In the genomic region with DNA sequence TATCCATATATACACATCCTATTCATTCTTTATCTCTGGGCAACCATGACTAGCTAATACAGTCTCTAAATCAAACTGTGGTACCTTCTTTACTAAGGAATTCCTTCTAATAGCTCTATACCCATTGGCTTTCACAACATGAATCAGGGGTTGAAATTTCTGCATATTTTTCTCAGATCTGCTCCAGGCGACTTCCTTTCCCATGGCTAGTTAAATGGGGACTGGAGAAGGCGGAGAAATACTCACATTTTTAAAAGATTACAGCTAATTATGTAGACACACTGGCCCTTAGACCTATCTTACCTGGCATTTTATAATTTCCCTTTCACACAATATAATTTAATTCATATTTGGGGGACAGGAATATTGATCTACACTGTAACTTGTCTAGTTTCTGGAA, we compare ENCODE assay signal across 22 cellular contexts. TPM values are rescaled to one million over a fixed set of nuclear protein-coding genes. Genes with fewer than 3 reads are reported as not detected.
DNase-seq lines count a peak whose midpoint lies in the region; ATAC-seq and TF ChIP-seq lines count a peak whose summit lies in the region.
"Had no signal": no experiment of that assay in that cellular context is flagged by ENCODE, and none has a peak within 500 bp of the region (broad histone marks: within the 10 kb centered on the region; RNA-seq: fewer than 3 reads in every experiment).

No MANE protein-coding gene starts in this region.

- no peak for ATAC-seq in CD4-positive, CD25-positive, alpha-beta regulatory T cell (ENCODE audit: low read depth in 2 of 2)
- ATAC-seq in GM19452 (IDR thresholded peaks at IDR 0.05; ENCODE audit: unreplicated experiment) = no peak

- H3K79me2 ChIP-seq in SU-DHL-6 (ENCODE audit: insufficient read depth, low read length) = peaks cover 36% of the 10 kb centered on the region

- peaks cover 15% of the 10 kb centered on the region for H3K36me3 Mint-ChIP-seq in activated CD4-positive, alpha-beta memory T cell treated with anti-CD3 and anti-CD28 coated beads, Interleukin-2, amount 10 ng/mL, durations not matched to agents 7 days and 5 days (ENCODE audit: low read depth)
- H3K36me3 Mint-ChIP-seq in activated CD4-positive, alpha-beta memory T cell treated with anti-CD3 and anti-CD28 coated beads for 36 hours = peaks cover 1% of the 10 kb centered on the region
- H3K36me3 Mint-ChIP-seq in CD4-positive, CD25-positive, alpha-beta regulatory T cell = no peaks in the 10 kb centered on the region
- H3K36me3 Mint-ChIP-seq in nephron (ENCODE audit: low read depth) = no peaks in the 10 kb centered on the region
- no peaks in the 10 kb centered on the region for H3K36me3 Mint-ChIP-seq in glutamatergic neuron (ENCODE audit: unreplicated experiment)
- H3K36me3 Mint-ChIP-seq: memory B cell had no signal

- H3K4me1 Mint-ChIP-seq in activated CD4-positive, alpha-beta memory T cell treated with anti-CD3 and anti-CD28 coated beads, Interleukin-2, amount 10 ng/mL, durations not matched to agents 7 days and 5 days = peaks cover 26% of the 10 kb centered on the region
- H3K4me1 Mint-ChIP-seq in activated CD4-positive, alpha-beta memory T cell treated with anti-CD3 and anti-CD28 coated beads for 36 hours (ENCODE audit: low read depth) = peaks cover 17% of the 10 kb centered on the region
- H3K4me1 Mint-ChIP-seq in CD4-positive, CD25-positive, alpha-beta regulatory T cell = peaks cover 7 to 28% (median 17%) of the 10 kb centered on the region in 4 donors
- H3K4me1 Mint-ChIP-seq in nephron (peaks cover 26% of the 10 kb centered on the region), glutamatergic neuron (ENCODE audit: low read depth, unreplicated experiment) (no peaks in the 10 kb centered on the region)

- H3K36me3 ChIP-seq in CD4-positive, CD25-positive, alpha-beta regulatory T cell (ENCODE audit: control insufficient read depth, insufficient read depth, low read length) = no peaks in the 10 kb centered on the region
- peaks cover 16% of the 10 kb centered on the region for H3K36me3 ChIP-seq in SU-DHL-6 (ENCODE audit: low read length)
- H3K36me3 ChIP-seq: gastroesophageal sphincter, transverse colon had no signal

- no peak overlapping the region for H3K27ac ChIP-seq in CD4-positive, CD25-positive, alpha-beta regulatory T cell (ENCODE audit: insufficient read depth, low read length, poor library complexity, severe bottlenecking)
- H3K27ac ChIP-seq in SU-DHL-6 (ENCODE audit: low read depth, low read length) = no peak overlapping the region
- H3K27ac ChIP-seq: KMS-11 had no signal

- no peaks in the 10 kb centered on the region for H3K9me3 ChIP-seq in CD4-positive, CD25-positive, alpha-beta regulatory T cell (ENCODE audit: control insufficient read depth in 2 of 2, low read length in 2 of 2)
- no peaks in the 10 kb centered on the region for H3K9me3 ChIP-seq in SU-DHL-6 (ENCODE audit: insufficient read depth, low read length)
- H3K9me3 ChIP-seq: gastroesophageal sphincter, SJSA1, transverse colon had no signal

- H3K9me3 Mint-ChIP-seq in activated CD4-positive, alpha-beta memory T cell treated with anti-CD3 and anti-CD28 coated beads, Interleukin-2, amount 10 ng/mL, durations not matched to agents 7 days and 5 days = no peaks in the 10 kb centered on the region
- H3K9me3 Mint-ChIP-seq in activated CD4-positive, alpha-beta memory T cell treated with anti-CD3 and anti-CD28 coated beads for 36 hours = no peaks in the 10 kb centered on the region
- H3K9me3 Mint-ChIP-seq in CD4-positive, CD25-positive, alpha-beta regulatory T cell = no peaks in the 10 kb centered on the region
- peaks cover 2% of the 10 kb centered on the region for H3K9me3 Mint-ChIP-seq in nephron
- H3K9me3 Mint-ChIP-seq in glutamatergic neuron (ENCODE audit: unreplicated experiment) = peaks cover 6% of the 10 kb centered on the region
- H3K9me3 Mint-ChIP-seq: memory B cell had no signal

- peaks cover 18% of the 10 kb centered on the region for H3K4me1 ChIP-seq in CD4-positive, CD25-positive, alpha-beta regulatory T cell (ENCODE audit: control insufficient read depth, insufficient read depth, low read length, poor library complexity, severe bottlenecking)

- no peak overlapping the region for H3K9ac ChIP-seq in SU-DHL-6 (ENCODE audit: low read length)
- H3K9ac ChIP-seq: KMS-11 had no signal

- POLR2A ChIA-PET in activated CD4-positive, alpha-beta memory T cell treated with anti-CD3 and anti-CD28 coated beads, Interleukin-2, amount 10 ng/mL, durations not matched to agents 7 days and 5 days (lab: Charles Lee) = interaction anchor here (1.0 to 3.7 kb wide), 5 partner anchors 14 to 92 kb away, joined by 3 to 34 read pairs (median 7); partner anchors contain the start of genes CNIH1 and GMFB
- POLR2A ChIA-PET in activated CD4-positive, alpha-beta memory T cell treated with anti-CD3 and anti-CD28 coated beads for 36 hours (lab: Charles Lee) = interaction anchor here (1.9 kb wide), 1 partner anchor 381 kb away, joined by 4 read pairs; no protein-coding TSS in a partner anchor

- H2AFZ ChIP-seq in SU-DHL-6 (ENCODE audit: low read depth, low read length, severe bottlenecking) = no peak overlapping the region

- H3K27ac Mint-ChIP-seq in activated CD4-positive, alpha-beta memory T cell treated with anti-CD3 and anti-CD28 coated beads, Interleukin-2, amount 10 ng/mL, durations not matched to agents 7 days and 5 days = no peak overlapping the region
- no peak overlapping the region for H3K27ac Mint-ChIP-seq in activated CD4-positive, alpha-beta memory T cell treated with anti-CD3 and anti-CD28 coated beads for 36 hours
- H3K27ac Mint-ChIP-seq in CD4-positive, CD25-positive, alpha-beta regulatory T cell = peak overlapping the region in 2 of 3 donors; percentile 2 to 70
- H3K27ac Mint-ChIP-seq in nephron (no peak overlapping the region), glutamatergic neuron (ENCODE audit: unreplicated experiment) (no peak overlapping the region)

- DNase-seq in activated CD4-positive, alpha-beta memory T cell treated with anti-CD3 and anti-CD28 coated beads, Interleukin-2, amount 10 ng/mL, durations not matched to agents 7 days and 5 days = no peak
- DNase-seq in activated CD4-positive, alpha-beta memory T cell treated with anti-CD3 and anti-CD28 coated beads for 36 hours = no peak
- no peak for DNase-seq in CD4-positive, CD25-positive, alpha-beta regulatory T cell
- DNase-seq in NCI-H226 = no peak
- DNase-seq in glutamatergic neuron = no peak
- DNase-seq: ACHN; activated CD4-positive, alpha-beta T cell treated with anti-CD3 and anti-CD28 coated beads for 48 hours; activated CD8-positive, alpha-beta memory T cell treated with anti-CD3 and anti-CD28 coated beads, Interleukin-2, amount 10 ng/mL, durations not matched to agents 7 days and 5 days; cerebellar nuclear complex; dorsolateral prefrontal cortex; hypothalamus; NCI-H1436; NCI-H2081 treated with DMSO at 0.1 percent for 48 hours; NCI-H345; transverse colon had no signal

- no peaks in the 10 kb centered on the region for H4K20me1 ChIP-seq in SU-DHL-6 (ENCODE audit: low read depth, low read length)

- TF ChIP-seq CTCF in SU-DHL-6 (IDR thresholded peaks at IDR 0.05; ENCODE audit: insufficient read depth, low read length, poor library complexity, severe bottlenecking) (no peak), nephron (IDR thresholded peaks at IDR 0.05; ENCODE audit: unreplicated experiment in 3 of 3) (no peak), glutamatergic neuron (IDR thresholded peaks at IDR 0.05; ENCODE audit: partially characterized antibody, unreplicated experiment) (no peak)

- peaks cover 10% of the 10 kb centered on the region; the same call in 1 of the 2 replicates for H3F3A ChIP-seq in SU-DHL-6 (ENCODE audit: insufficient read depth)

- CTCF ChIA-PET in activated CD4-positive, alpha-beta memory T cell treated with anti-CD3 and anti-CD28 coated beads, Interleukin-2, amount 10 ng/mL, durations not matched to agents 7 days and 5 days (lab: Charles Lee) = interaction anchor here (0.7 to 3.4 kb wide), 7 partner anchors 14 to 1352 kb away, joined by 3 to 24 read pairs (median 4); partner anchors contain the start of gene CGRRF1
- CTCF ChIA-PET in activated CD4-positive, alpha-beta memory T cell treated with anti-CD3 and anti-CD28 coated beads for 36 hours (lab: Charles Lee) = interaction anchor here (0.9 to 1.4 kb wide), 2 partner anchors 33 to 379 kb away, joined by 3 read pairs; no protein-coding TSS in a partner anchor

- H3K4me2 ChIP-seq in SU-DHL-6 (ENCODE audit: low read depth, low read length, poor library complexity, severe bottlenecking) = peak overlapping the region; percentile 70

- peak overlapping the region; percentile 9 for H3K4me3 Mint-ChIP-seq in activated CD4-positive, alpha-beta memory T cell treated with anti-CD3 and anti-CD28 coated beads, Interleukin-2, amount 10 ng/mL, durations not matched to agents 7 days and 5 days
- no peak overlapping the region for H3K4me3 Mint-ChIP-seq in activated CD4-positive, alpha-beta memory T cell treated with anti-CD3 and anti-CD28 coated beads for 36 hours
- peak overlapping the region; percentile 13 to 64 (median 40) for H3K4me3 Mint-ChIP-seq in CD4-positive, CD25-positive, alpha-beta regulatory T cell
- peak overlapping the region; percentile 36 to 62 (median 53) for H3K4me3 Mint-ChIP-seq in nephron
- H3K4me3 Mint-ChIP-seq in glutamatergic neuron (ENCODE audit: unreplicated experiment) = no peak overlapping the region

- H3K27me3 Mint-ChIP-seq in activated CD4-positive, alpha-beta memory T cell treated with anti-CD3 and anti-CD28 coated beads, Interleukin-2, amount 10 ng/mL, durations not matched to agents 7 days and 5 days = peaks cover under 1% of the 10 kb centered on the region
- H3K27me3 Mint-ChIP-seq in activated CD4-positive, alpha-beta memory T cell treated with anti-CD3 and anti-CD28 coated beads for 36 hours = peaks cover under 1% of the 10 kb centered on the region
- no peaks in the 10 kb centered on the region for H3K27me3 Mint-ChIP-seq in CD4-positive, CD25-positive, alpha-beta regulatory T cell
- H3K27me3 Mint-ChIP-seq in nephron (ENCODE audit: low read depth) (no peaks in the 10 kb centered on the region), glutamatergic neuron (ENCODE audit: unreplicated experiment) (peaks cover 11% of the 10 kb centered on the region)

- H3K27me3 ChIP-seq in CD4-positive, CD25-positive, alpha-beta regulatory T cell (ENCODE audit: control insufficient read depth, insufficient read depth, low read length) = no peaks in the 10 kb centered on the region
- no peaks in the 10 kb centered on the region for H3K27me3 ChIP-seq in SU-DHL-6 (ENCODE audit: low read length)
- H3K27me3 ChIP-seq: dorsolateral prefrontal cortex, gastroesophageal sphincter, SJSA1, transverse colon had no signal

- no peaks in the 10 kb centered on the region for H3K9me2 ChIP-seq in SU-DHL-6 (replicated peaks; ENCODE audit: insufficient read depth, low read length)

- intact Hi-C loops in activated CD4-positive, alpha-beta memory T cell treated with anti-CD3 and anti-CD28 coated beads for 36 hours (cut with micrococcal nuclease) = loop anchor here (1.0 to 2.0 kb wide), 5 partner anchors 40 to 507 kb away; partner anchors contain the start of genes CGRRF1, CNIH1, GCH1 and GMFB

- no peak overlapping the region for H3K4me3 ChIP-seq in CD4-positive, CD25-positive, alpha-beta regulatory T cell (ENCODE audit: low read depth, low read length)
- H3K4me3 ChIP-seq in SU-DHL-6 (ENCODE audit: insufficient read depth, low read length, poor library complexity, severe bottlenecking) = no peak overlapping the region

RNA-seq across cellular contexts. Expression of gene CDKN3, which starts 1.1 kb away (rescaled TPM):
- total RNA-seq in activated CD4-positive, alpha-beta memory T cell treated with anti-CD3 and anti-CD28 coated beads, Interleukin-2, amount 10 ng/mL, durations not matched to agents 7 days and 5 days = 10 to 100 TPM; 76.3 to 79.6 TPM
- 10 to 100 TPM; 96.2 to 99.2 TPM for total RNA-seq in activated CD4-positive, alpha-beta memory T cell treated with anti-CD3 and anti-CD28 coated beads for 36 hours
- 9.3 TPM for total RNA-seq in CD4-positive, CD25-positive, alpha-beta regulatory T cell
- polyA plus RNA-seq in CD4-positive, CD25-positive, alpha-beta regulatory T cell = 10 to 100 TPM; 12.2 to 20.7 (median 17.2) TPM
- 4.4 TPM for total RNA-seq in glutamatergic neuron (ENCODE audit: unreplicated experiment)

RNA-seq across cellular contexts. Expression of gene CNIH1, which starts 45.5 kb away (rescaled TPM):
- 10 to 100 TPM; 66.2 to 69.2 TPM for total RNA-seq in activated CD4-positive, alpha-beta memory T cell treated with anti-CD3 and anti-CD28 coated beads, Interleukin-2, amount 10 ng/mL, durations not matched to agents 7 days and 5 days
- 10 to 100 TPM; 84.2 to 89.9 TPM for total RNA-seq in activated CD4-positive, alpha-beta memory T cell treated with anti-CD3 and anti-CD28 coated beads for 36 hours
- total RNA-seq in CD4-positive, CD25-positive, alpha-beta regulatory T cell = 40.5 TPM
- 100 to 1,000 TPM in 2 of 4 donors, 10 to 100 TPM in 2; 81.2 to 112 (median 102) TPM for polyA plus RNA-seq in CD4-positive, CD25-positive, alpha-beta regulatory T cell
- 71.9 TPM for total RNA-seq in glutamatergic neuron (ENCODE audit: unreplicated experiment)

Comparison
In these comparisons a context has a peak if more than half of its experiments do, and no peak if none do; other contexts are left out.
1. H3K4me3 Mint-ChIP-seq: peak in activated CD4-positive, alpha-beta memory T cell treated with anti-CD3 and anti-CD28 coated beads, Interleukin-2, amount 10 ng/mL, durations not matched to agents 7 days and 5 days (single experiment), CD4-positive, CD25-positive, alpha-beta regulatory T cell (4 of 4) and nephron (3 of 3); none in activated CD4-positive, alpha-beta memory T cell treated with anti-CD3 and anti-CD28 coated beads for 36 hours (single experiment) and glutamatergic neuron (single experiment).
2. H3K27ac Mint-ChIP-seq: peak in CD4-positive, CD25-positive, alpha-beta regulatory T cell (2 of 3); none in activated CD4-positive, alpha-beta memory T cell treated with anti-CD3 and anti-CD28 coated beads, Interleukin-2, amount 10 ng/mL, durations not matched to agents 7 days and 5 days (single experiment), activated CD4-positive, alpha-beta memory T cell treated with anti-CD3 and anti-CD28 coated beads for 36 hours (single experiment), nephron (0 of 3) and glutamatergic neuron (single experiment).